In the genomic region with DNA sequence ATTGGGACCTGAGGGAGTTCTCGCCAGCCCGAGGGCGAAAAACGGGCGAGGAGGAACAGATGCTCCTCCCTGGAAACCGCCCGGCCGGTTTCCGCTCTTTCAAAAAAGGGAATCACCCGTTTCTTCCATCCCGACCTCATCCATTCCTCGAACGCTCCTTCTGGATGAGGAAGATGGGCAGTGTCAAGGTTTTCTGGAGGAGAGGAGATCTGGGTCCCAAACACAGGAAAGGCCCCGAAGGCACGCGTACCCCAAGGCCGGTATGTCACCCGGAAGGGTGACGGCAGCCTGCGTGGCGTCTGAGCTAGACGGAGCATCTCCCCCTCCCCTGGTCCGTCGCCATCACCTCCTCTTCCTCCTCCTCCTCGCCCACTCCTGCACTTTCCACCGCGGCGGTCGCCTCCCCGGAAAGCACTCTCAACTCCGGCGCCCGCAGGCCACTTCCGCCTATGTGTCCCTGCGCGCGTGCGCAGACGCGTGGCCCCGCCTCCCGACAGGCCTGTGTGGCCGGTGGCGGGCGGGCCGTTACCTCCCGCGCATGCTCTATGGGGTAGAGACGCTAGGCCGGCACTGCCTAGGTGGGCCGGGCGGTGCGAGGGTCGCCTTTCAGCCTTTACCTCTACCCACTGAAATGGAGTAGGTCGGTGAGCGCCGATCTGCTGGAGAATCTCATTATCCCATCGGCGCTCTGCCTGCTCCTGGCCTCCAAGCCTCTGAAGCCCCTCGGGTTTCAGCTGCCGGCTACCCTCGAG, we compare ENCODE assay signal across 9 cellular contexts. TPM values are rescaled to one million over a fixed set of nuclear protein-coding genes. Genes with fewer than 3 reads are reported as not detected.
DNase-seq lines count a peak whose midpoint lies in the region; ATAC-seq, FAIRE-seq and TF ChIP-seq lines count a peak whose summit lies in the region.
"Had no signal": no experiment of that assay in that cellular context is flagged by ENCODE, and none has a peak within 500 bp of the region (broad histone marks: within the 10 kb centered on the region; RNA-seq: fewer than 3 reads in every experiment).

A gene (minus strand): TSS at position 453 of the 752 bp plus-strand sequence.

- ATAC-seq in HG03439 (IDR thresholded peaks at IDR 0.05; ENCODE audit: unreplicated experiment) = peak; percentile 99

- intact Hi-C loops in kidney (cut with DNase I) = no loop called here

- TF ChIP-seq CTCF in kidney (IDR thresholded peaks at IDR 0.05; ENCODE audit: borderline replicate concordance, extremely low read depth, insufficient read depth) = no peak

- FAIRE-seq in kidney (lab: Jason Lieb, UNC) = no peak
- FAIRE-seq: colon had no signal

- peak within 1 kb of the TSS; percentile 85 to 91 for H3K27ac ChIP-seq in kidney (ENCODE audit: low read depth in 2 of 2, low read length in 2 of 2)

- peak within 1 kb of the TSS; percentile 97 to 99 for H3K4me3 ChIP-seq in kidney (ENCODE audit: low read length in 2 of 2)

- peak; percentile 94 for DNase-seq in Ammon's horn (ENCODE audit: low spot score)
- peak; percentile 91 for DNase-seq in GM19238 (ENCODE audit: insufficient read length, low spot score)
- DNase-seq in NCI-H510A (lab: John Stamatoyannopoulos, UW) = peak; percentile 68
- DNase-seq in activated CD4-positive, alpha-beta T cell treated with anti-CD3 and anti-CD28 coated beads for 1 hour = peak; percentile 96
- peak; percentile 90 for DNase-seq in cerebellum (ENCODE audit: low spot score)
- peak; percentile 98 for DNase-seq in kidney
- DNase-seq in stimulated activated CD4-positive, alpha-beta T cell treated with anti-CD3 and anti-CD28 coated beads, Interleukin-15, amount 100 ng/mL, for 1 hour (ENCODE audit: low read depth in 1 of 2, low spot score in 1 of 2) = peak; percentile 95 to 99

- H3K9ac ChIP-seq in kidney (ENCODE audit: low read length in 2 of 2) = peak within 1 kb of the TSS; percentile 95 to 98

- H3K4me1 ChIP-seq in kidney (ENCODE audit: control insufficient read depth in 1 of 2, insufficient read depth in 1 of 2, low read depth in 1 of 2, low read length in 2 of 2) = peaks cover 0 to 2% of the 10 kb centered on the region in 2 donors

- H3K9me3 ChIP-seq in kidney (ENCODE audit: control insufficient read depth in 1 of 2, low read length in 2 of 2) = no peaks in the 10 kb centered on the region

- H3K36me3 ChIP-seq in kidney (ENCODE audit: control insufficient read depth in 1 of 2, insufficient read depth in 2 of 2, low read length in 2 of 2) = no peaks in the 10 kb centered on the region

RNA-seq across cellular contexts. Expression of the gene that starts here (rescaled TPM):
- total RNA-seq in cerebellum (11.4 TPM), kidney (23.0 TPM)
- 18.4 TPM for polyA plus RNA-seq in kidney (ENCODE audit: insufficient read depth, low read depth, low replicate concordance)

Comparison
In these comparisons a context has a peak if more than half of its experiments do, and no peak if none do; other contexts are left out.
1. Peak in every context shown above with its lines: DNase-seq, ATAC-seq, H3K4me3 ChIP-seq and H3K27ac ChIP-seq.